ENCODE assay signal across 9 cellular contexts in the genomic region with DNA sequence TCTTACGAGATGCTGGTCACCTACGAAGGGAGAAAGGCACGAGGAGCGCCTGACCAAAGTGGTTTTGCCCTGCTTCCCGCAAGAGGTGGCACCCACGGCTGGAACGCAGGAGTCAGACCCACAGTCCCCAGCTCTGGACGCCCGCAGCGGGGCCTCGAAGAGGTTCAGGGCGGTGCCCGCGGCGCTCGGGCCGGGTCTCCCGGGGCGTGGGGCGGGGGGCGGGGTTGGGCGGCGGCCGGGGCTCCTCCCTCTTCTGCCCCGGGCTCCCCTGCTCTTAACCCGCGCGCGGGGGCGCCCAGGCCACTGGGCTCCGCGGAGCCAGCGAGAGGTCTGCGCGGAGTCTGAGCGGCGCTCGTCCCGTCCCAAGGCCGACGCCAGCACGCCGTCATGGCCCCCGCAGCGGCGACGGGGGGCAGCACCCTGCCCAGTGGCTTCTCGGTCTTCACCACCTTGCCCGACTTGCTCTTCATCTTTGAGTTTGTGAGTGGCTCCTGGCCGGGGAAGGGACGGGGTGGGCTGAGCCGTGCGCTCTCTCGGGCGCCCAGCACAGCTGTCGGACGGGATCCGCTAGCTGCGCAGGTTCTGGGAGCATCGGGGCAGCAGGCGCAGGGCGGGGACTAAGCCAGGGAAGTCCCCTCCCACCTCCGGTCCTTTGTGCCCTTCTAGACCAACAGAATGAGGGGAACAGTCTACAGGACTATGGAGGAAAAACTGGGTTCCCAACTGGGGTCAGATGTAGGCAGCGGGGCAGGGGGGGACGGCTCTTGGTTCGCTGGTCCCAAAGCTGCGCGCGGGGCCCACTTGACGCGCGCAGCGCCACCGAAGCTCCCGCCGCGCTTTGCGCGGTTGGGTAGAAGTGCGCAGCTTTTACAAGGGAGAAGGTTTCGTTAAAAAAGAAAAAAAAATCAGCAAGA. TPM values are rescaled to one million over a fixed set of nuclear protein-coding genes. Genes with fewer than 3 reads are reported as not detected.
DNase-seq lines count a peak whose midpoint lies in the region; TF ChIP-seq lines count a peak whose summit lies in the region.
"Had no signal": no experiment of that assay in that cellular context is flagged by ENCODE, and none has a peak within 500 bp of the region (broad histone marks: within the 10 kb centered on the region; RNA-seq: fewer than 3 reads in every experiment).

A gene (plus strand): TSS at position 303 of the 914 bp plus-strand sequence. CDS start 85 bp downstream, at position 388.

- H3K27ac Mint-ChIP-seq in activated naive CD4-positive, alpha-beta T cell treated with anti-CD3 and anti-CD28 coated beads for 36 hours, result peak within 1 kb of the TSS; percentile 93

- H3K27ac ChIP-seq in iPS-18a (ENCODE audit: low read length), result no peak within 1 kb of the TSS

- no peaks in the 10 kb centered on the region for H3K27me3 Mint-ChIP-seq in activated naive CD4-positive, alpha-beta T cell treated with anti-CD3 and anti-CD28 coated beads for 36 hours (ENCODE audit: low read depth)

- no peak for TF ChIP-seq CTCF in GM13976 (IDR thresholded peaks at IDR 0.05; ENCODE audit: borderline replicate concordance, control extremely low read depth, extremely low read depth, insufficient read depth, missing control alignments)

- H3K9ac ChIP-seq in iPS-18a (ENCODE audit: low read length), result no peak within 1 kb of the TSS

- peaks cover 78% of the 10 kb centered on the region for H3K27me3 ChIP-seq in iPS-18a (ENCODE audit: control insufficient read depth, insufficient read depth, low read length)

- CTCF ChIA-PET in activated naive CD4-positive, alpha-beta T cell treated with anti-CD3 and anti-CD28 coated beads for 36 hours (lab: Charles Lee), result interaction anchor here (0.6 to 6.3 kb wide), 7 partner anchors 8 to 90 kb away, joined by 3 to 416 read pairs (median 4); no protein-coding TSS in a partner anchor

- no peaks in the 10 kb centered on the region for H3K36me3 ChIP-seq in iPS-18a (ENCODE audit: control insufficient read depth, low read depth, low read length)

- H3K9me3 Mint-ChIP-seq in activated naive CD4-positive, alpha-beta T cell treated with anti-CD3 and anti-CD28 coated beads for 36 hours, result no peaks in the 10 kb centered on the region

- no peaks in the 10 kb centered on the region for H3K36me3 Mint-ChIP-seq in activated naive CD4-positive, alpha-beta T cell treated with anti-CD3 and anti-CD28 coated beads for 36 hours (ENCODE audit: low read depth)

- H3K4me1 Mint-ChIP-seq in activated naive CD4-positive, alpha-beta T cell treated with anti-CD3 and anti-CD28 coated beads for 36 hours (ENCODE audit: low read depth), result peaks cover 63% of the 10 kb centered on the region

- in situ Hi-C loops in GM13976 (cut with MboI; ENCODE audit: low sequenced_read_pairs, unreplicated experiment), result no loop called here

- no peaks in the 10 kb centered on the region for H3K9me3 ChIP-seq in iPS-18a (ENCODE audit: control insufficient read depth, low read depth, low read length)

- H3K4me3 ChIP-seq in iPS-18a (ENCODE audit: low read length), result peak within 1 kb of the TSS; percentile 62

- H3K4me3 Mint-ChIP-seq in activated naive CD4-positive, alpha-beta T cell treated with anti-CD3 and anti-CD28 coated beads for 36 hours, result peak within 1 kb of the TSS; percentile 97

- DNase-seq in GM13976 (ENCODE audit: low spot score) (peak; percentile 72), NCI-H526 (lab: John Stamatoyannopoulos, UW) (peak; percentile 4 to 46), NCI-H2107 treated with DMSO at 0.1 percent for 48 hours (lab: John Stamatoyannopoulos, UW; ENCODE audit: unreplicated experiment) (no peak), SHP77 (lab: John Stamatoyannopoulos, UW) (no peak), cerebellar nuclear complex (lab: John Stamatoyannopoulos, UW) (no peak)
- peak; percentile 70 for DNase-seq in activated naive CD4-positive, alpha-beta T cell treated with anti-CD3 and anti-CD28 coated beads for 36 hours
- DNase-seq in stimulated activated CD4-positive, alpha-beta T cell treated with anti-CD3 and anti-CD28 coated beads, Interleukin-12 subunit alpha, Interleukin-12 subunit beta, amount 100 ng/mL, for 4 hours, result peak; percentile 64

- intact Hi-C loops in activated naive CD4-positive, alpha-beta T cell treated with anti-CD3 and anti-CD28 coated beads for 36 hours (cut with micrococcal nuclease), result no loop called here

- peaks cover 4% of the 10 kb centered on the region for H3K4me1 ChIP-seq in iPS-18a (ENCODE audit: control insufficient read depth, low read depth, low read length)

RNA-seq across cellular contexts. Expression of the gene that starts here (rescaled TPM):
- total RNA-seq in activated naive CD4-positive, alpha-beta T cell treated with anti-CD3 and anti-CD28 coated beads for 36 hours, result 10 to 100 TPM; 22.3 to 23.5 TPM
- total RNA-seq: LHCN-M2 had no signal

Comparison
In these comparisons a context has a peak if more than half of its experiments do, and no peak if none do; other contexts are left out.
1. DNase-seq: peak in GM13976 (single experiment), NCI-H526 (2 of 2), activated naive CD4-positive, alpha-beta T cell treated with anti-CD3 and anti-CD28 coated beads for 36 hours (single experiment) and stimulated activated CD4-positive, alpha-beta T cell treated with anti-CD3 and anti-CD28 coated beads, Interleukin-12 subunit alpha, Interleukin-12 subunit beta, amount 100 ng/mL, for 4 hours (single experiment); none in NCI-H2107 treated with DMSO at 0.1 percent for 48 hours (single experiment), SHP77 (0 of 2) and cerebellar nuclear complex (0 of 2).